In genomic region chrX:42714981-42715688, GRCh38 we compare ENCODE assay signal across 8 cellular contexts.
DNase-seq lines count a peak whose midpoint lies in the region; ATAC-seq and TF ChIP-seq lines count a peak whose summit lies in the region.

No MANE protein-coding gene starts in this region.

- no peak overlapping the region for H3K4me2 ChIP-seq in trophoblast cell (ENCODE audit: low read length)

- H3K27me3 Mint-ChIP-seq in glutamatergic neuron (ENCODE audit: unreplicated experiment): no peaks in the 10 kb centered on the region

- H3K14ac ChIP-seq in trophoblast cell (ENCODE audit: low read length): no peak overlapping the region

- H3K79me1 ChIP-seq in trophoblast cell (ENCODE audit: low read length): peaks cover 1% of the 10 kb centered on the region

- H2BK12ac ChIP-seq in trophoblast cell (ENCODE audit: low read length): no peak overlapping the region

- H2BK5ac ChIP-seq in trophoblast cell (ENCODE audit: low read depth, low read length, poor library complexity): no peak overlapping the region

- no peak overlapping the region for H2AK5ac ChIP-seq in trophoblast cell (ENCODE audit: low read length)

- peak; percentile 41 for TF ChIP-seq CTCF in glutamatergic neuron (IDR thresholded peaks at IDR 0.05; ENCODE audit: partially characterized antibody, unreplicated experiment)

- H3K27ac Mint-ChIP-seq in glutamatergic neuron (ENCODE audit: unreplicated experiment): peak overlapping the region; percentile 86

- no peak overlapping the region for H3K27ac ChIP-seq in trophoblast cell (ENCODE audit: low read depth, low read length)

- peaks cover 3% of the 10 kb centered on the region for H3K4me1 Mint-ChIP-seq in glutamatergic neuron (ENCODE audit: low read depth, unreplicated experiment)

- H4K12ac ChIP-seq in trophoblast cell (ENCODE audit: low read depth, low read length): no peak overlapping the region

- no peaks in the 10 kb centered on the region for H3K36me3 Mint-ChIP-seq in glutamatergic neuron (ENCODE audit: unreplicated experiment)

- peaks cover 0 to 3% of the 10 kb centered on the region in 2 experiments for H3K4me1 ChIP-seq in trophoblast cell (ENCODE audit: control insufficient read depth in 1 of 2, insufficient read depth in 2 of 2, low read length in 2 of 2)

- ATAC-seq in GM18858 (IDR thresholded peaks at IDR 0.05; ENCODE audit: unreplicated experiment): no peak
- no peak for ATAC-seq in GM18873 (IDR thresholded peaks at IDR 0.05; ENCODE audit: low FRiP score, unreplicated experiment)

- H3K18ac ChIP-seq in trophoblast cell (ENCODE audit: low read length): no peak overlapping the region

- H2AFZ ChIP-seq in trophoblast cell (ENCODE audit: insufficient read depth, low read length, poor library complexity): no peak overlapping the region

- DNase-seq in NOMO-1 treated with DMSO at 0.1 percent for 48 hours (lab: John Stamatoyannopoulos, UW; ENCODE audit: unreplicated experiment) (peak; percentile 14), NOMO-1 treated with dmso at 0.1 percent for 144 hours (lab: John Stamatoyannopoulos, UW; ENCODE audit: unreplicated experiment) (no peak), NCI-H524 treated with DMSO at 0.1 percent for 48 hours (lab: John Stamatoyannopoulos, UW) (peak; percentile 31), glutamatergic neuron (peak; percentile 67), trophoblast cell (peak; percentile 2 to 52)
- peak; percentile 24 for DNase-seq in activated effector memory CD4-positive, alpha-beta T cell treated with Interleukin-2 at 50 U/mL for 16 hours

- no peak overlapping the region for H3K4ac ChIP-seq in trophoblast cell (ENCODE audit: low read depth, low read length)

- H3K9me3 Mint-ChIP-seq in glutamatergic neuron (ENCODE audit: unreplicated experiment): peaks cover 4% of the 10 kb centered on the region

- H3K79me2 ChIP-seq in trophoblast cell (ENCODE audit: control insufficient read depth, insufficient read depth, low read length, poor library complexity): no peaks in the 10 kb centered on the region

- H3K9ac ChIP-seq in trophoblast cell (ENCODE audit: low read length): no peak overlapping the region

- no peak overlapping the region for H4K91ac ChIP-seq in trophoblast cell (ENCODE audit: low read depth, low read length)

- H3K23ac ChIP-seq in trophoblast cell (ENCODE audit: low read length): no peak overlapping the region

- WGBS in trophoblast cell (ENCODE audit: extremely low coverage, insufficient coverage, insufficient read length): no CpG with 5 or more reads among the region's 10 CpGs

- H4K8ac ChIP-seq in trophoblast cell (ENCODE audit: low read depth, low read length): no peak overlapping the region

- H2BK120ac ChIP-seq in trophoblast cell (ENCODE audit: insufficient read depth, low read length, poor library complexity): peak overlapping the region; percentile 11

- H3K4me3 ChIP-seq in trophoblast cell (ENCODE audit: low read depth, low read length): no peak overlapping the region

- H3K27me3 ChIP-seq in trophoblast cell (ENCODE audit: insufficient read depth, low read length): no peaks in the 10 kb centered on the region

- H3K9me3 ChIP-seq in trophoblast cell (ENCODE audit: insufficient read depth, low read depth, low read length): no peaks in the 10 kb centered on the region

- no peaks in the 10 kb centered on the region for H3K36me3 ChIP-seq in trophoblast cell (ENCODE audit: control insufficient read depth in 1 of 2, insufficient read depth in 2 of 2, low read length in 2 of 2)

- no peak overlapping the region for H3K4me3 Mint-ChIP-seq in glutamatergic neuron (ENCODE audit: unreplicated experiment)
